9 cellular contexts compared by ENCODE assay signal in genomic region chr17:75830168-75831031, GRCh38. TPM values are rescaled to one million over a fixed set of nuclear protein-coding genes. Genes with fewer than 3 reads are reported as not detected.
DNase-seq lines count a peak whose midpoint lies in the region; ATAC-seq and TF ChIP-seq lines count a peak whose summit lies in the region.
"Had no signal": no experiment of that assay in that cellular context is flagged by ENCODE, and none has a peak within 500 bp of the region (broad histone marks: within the 10 kb centered on the region; RNA-seq: fewer than 3 reads in every experiment).

No MANE protein-coding gene starts in this region.

- H3K36me3 Mint-ChIP-seq in CD4-positive, CD25-positive, alpha-beta regulatory T cell: peaks cover 13% of the 10 kb centered on the region

- no peaks in the 10 kb centered on the region for H3K9me3 Mint-ChIP-seq in CD4-positive, CD25-positive, alpha-beta regulatory T cell

- no peak overlapping the region for H2AFZ ChIP-seq in mesenchymal stem cell (ENCODE audit: low read depth, low read length)

- H3K79me1 ChIP-seq in mesenchymal stem cell (replicated peaks; ENCODE audit: low read length, poor library complexity, severe bottlenecking): no peaks in the 10 kb centered on the region

- no peak overlapping the region for H3K4me2 ChIP-seq in mesenchymal stem cell (ENCODE audit: low read length, poor library complexity, severe bottlenecking)

- no peaks in the 10 kb centered on the region for H3K9me3 ChIP-seq in CD4-positive, CD25-positive, alpha-beta regulatory T cell (ENCODE audit: control insufficient read depth in 2 of 2, low read length in 2 of 2)
- no peaks in the 10 kb centered on the region for H3K9me3 ChIP-seq in ascending aorta
- H3K9me3 ChIP-seq in mesenchymal stem cell (ENCODE audit: control insufficient read depth, low read length): no peaks in the 10 kb centered on the region
- H3K9me3 ChIP-seq: HAP-1 had no signal

- peaks cover 50% of the 10 kb centered on the region for H3K36me3 ChIP-seq in CD4-positive, CD25-positive, alpha-beta regulatory T cell (ENCODE audit: control insufficient read depth, insufficient read depth, low read length)
- H3K36me3 ChIP-seq in ascending aorta: peaks cover 21 to 33% of the 10 kb centered on the region in 2 donors
- H3K36me3 ChIP-seq in mesenchymal stem cell (ENCODE audit: control insufficient read depth in 1 of 2, insufficient read depth in 2 of 2, low read depth in 1 of 2, low read length in 2 of 2): peaks cover 6 to 32% of the 10 kb centered on the region in 2 experiments
- H3K36me3 ChIP-seq: HAP-1 had no signal

- H3K4ac ChIP-seq in mesenchymal stem cell (ENCODE audit: low read depth in 1 of 2, low read length in 2 of 2): no peak overlapping the region

- peak overlapping the region; percentile 5 for H3K27ac ChIP-seq in CD4-positive, CD25-positive, alpha-beta regulatory T cell (ENCODE audit: insufficient read depth, low read length, poor library complexity, severe bottlenecking)
- H3K27ac ChIP-seq in ascending aorta (no peak overlapping the region), mesenchymal stem cell (ENCODE audit: low read length, poor library complexity, severe bottlenecking) (no peak overlapping the region)

- no peak overlapping the region for H3K9ac ChIP-seq in mesenchymal stem cell (ENCODE audit: low read length)

- ATAC-seq in CD4-positive, CD25-positive, alpha-beta regulatory T cell (ENCODE audit: low read depth in 2 of 2): no peak

- H2BK15ac ChIP-seq in mesenchymal stem cell (ENCODE audit: low read depth, poor library complexity, severe bottlenecking): no peak overlapping the region

- H2BK5ac ChIP-seq in mesenchymal stem cell (ENCODE audit: low read depth, low read length, poor library complexity, severe bottlenecking): no peak overlapping the region

- H2BK12ac ChIP-seq in mesenchymal stem cell (ENCODE audit: low read length in 2 of 2): no peak overlapping the region

- peak; percentile 68 for TF ChIP-seq CTCF in LNCAP (IDR thresholded peaks at IDR 0.05)
- peak in 2 of 3 experiments; percentile 23 to 42 for TF ChIP-seq CTCF in ascending aorta (IDR thresholded peaks at IDR 0.05)

- H3K4me1 Mint-ChIP-seq in CD4-positive, CD25-positive, alpha-beta regulatory T cell: peaks cover 4 to 47% (median 23%) of the 10 kb centered on the region in 4 donors

- H3K4me1 ChIP-seq in CD4-positive, CD25-positive, alpha-beta regulatory T cell (ENCODE audit: control insufficient read depth, insufficient read depth, low read length, poor library complexity, severe bottlenecking): peaks cover 44% of the 10 kb centered on the region
- H3K4me1 ChIP-seq in ascending aorta: peaks cover 11 to 13% of the 10 kb centered on the region in 2 donors
- peaks cover 29% of the 10 kb centered on the region for H3K4me1 ChIP-seq in mesenchymal stem cell (ENCODE audit: control insufficient read depth, insufficient read depth, low read depth, low read length)
- H3K4me1 ChIP-seq: HAP-1 had no signal

- peak overlapping the region; percentile 22 for H4K8ac ChIP-seq in mesenchymal stem cell (ENCODE audit: low read length)

- peak overlapping the region in 2 of 3 donors; percentile 20 to 32 for H3K27ac Mint-ChIP-seq in CD4-positive, CD25-positive, alpha-beta regulatory T cell

- H3K4me3 Mint-ChIP-seq in CD4-positive, CD25-positive, alpha-beta regulatory T cell: no peak overlapping the region

- no peak overlapping the region for H3K18ac ChIP-seq in mesenchymal stem cell (ENCODE audit: low read depth in 1 of 2, low read length in 2 of 2)

- H4K91ac ChIP-seq in mesenchymal stem cell (ENCODE audit: low read length): peak overlapping the region; percentile 34

- H2BK120ac ChIP-seq in mesenchymal stem cell (ENCODE audit: low read depth, low read length): no peak overlapping the region

- 75% methylated on average over 26 of the region's 26 CpGs for whole genome bisulfite sequencing in mesenchymal stem cell

- H3K27me3 ChIP-seq in CD4-positive, CD25-positive, alpha-beta regulatory T cell (ENCODE audit: control insufficient read depth, insufficient read depth, low read length): no peaks in the 10 kb centered on the region
- H3K27me3 ChIP-seq in ascending aorta (no peaks in the 10 kb centered on the region), mesenchymal stem cell (ENCODE audit: control insufficient read depth in 1 of 2, insufficient read depth in 1 of 2, low read length in 2 of 2) (no peaks in the 10 kb centered on the region)

- H3K4me3 ChIP-seq in CD4-positive, CD25-positive, alpha-beta regulatory T cell (ENCODE audit: low read depth, low read length): no peak overlapping the region
- no peak overlapping the region for H3K4me3 ChIP-seq in ascending aorta
- H3K4me3 ChIP-seq in mesenchymal stem cell (ENCODE audit: insufficient read depth in 1 of 2, low read depth in 1 of 2, low read length in 2 of 2): no peak overlapping the region
- H3K4me3 ChIP-seq: HAP-1 had no signal

- in situ Hi-C loops in KBM-7 (cut with MboI; ENCODE audit: low pct_unique_long_range_greater_than_20kb, low sequenced_read_pairs): no loop called here

- no peak overlapping the region for H2AK5ac ChIP-seq in mesenchymal stem cell (ENCODE audit: low read length, severe bottlenecking)

- H3K27me3 Mint-ChIP-seq in CD4-positive, CD25-positive, alpha-beta regulatory T cell: no peaks in the 10 kb centered on the region

- intact Hi-C loops in ascending aorta (cut with DNase I): no loop called here

- peak overlapping the region in 1 of 2 experiments; percentile 18 for H3K14ac ChIP-seq in mesenchymal stem cell (ENCODE audit: low read length in 2 of 2)

- no peak overlapping the region for H3K23ac ChIP-seq in mesenchymal stem cell (ENCODE audit: low read length in 2 of 2)

- peak in 1 of 3 donors; percentile 26 for DNase-seq in CD4-positive, CD25-positive, alpha-beta regulatory T cell
- DNase-seq in ascending aorta (ENCODE audit: low spot score in 2 of 2) (no peak), mesenchymal stem cell (no peak), kidney tubule cell (ENCODE audit: low spot score) (no peak), NCI-H510A (lab: John Stamatoyannopoulos, UW) (no peak), NCI-H2081 treated with DMSO at 0.1 percent for 48 hours (lab: John Stamatoyannopoulos, UW) (no peak), KBM-7 (no peak)

RNA-seq across cellular contexts. Expression of gene UNC13D, which starts 13.8 kb away (rescaled TPM):
- total RNA-seq in CD4-positive, CD25-positive, alpha-beta regulatory T cell: 149 TPM
- polyA plus RNA-seq in CD4-positive, CD25-positive, alpha-beta regulatory T cell: 10 to 100 TPM; 41.6 to 51.7 (median 45.0) TPM
- 33.1 TPM for total RNA-seq in ascending aorta
- polyA plus RNA-seq in mesenchymal stem cell (2013, experiment 1 of 2): 1.1 TPM
- polyA plus RNA-seq in mesenchymal stem cell (2013, experiment 2 of 2): 0.49 TPM

RNA-seq across cellular contexts. Expression of gene WBP2, which starts 24.7 kb away (rescaled TPM):
- total RNA-seq in CD4-positive, CD25-positive, alpha-beta regulatory T cell: 118 TPM
- polyA plus RNA-seq in CD4-positive, CD25-positive, alpha-beta regulatory T cell: 100 to 1,000 TPM in 1 of 4 donors, 10 to 100 TPM in 3; 77.7 to 112 (median 91.2) TPM
- total RNA-seq in ascending aorta: 50.7 TPM
- polyA plus RNA-seq in mesenchymal stem cell (2013, experiment 1 of 2): 173 TPM
- polyA plus RNA-seq in mesenchymal stem cell (2013, experiment 2 of 2): 171 TPM

RNA-seq across cellular contexts. Expression of gene UNK, which starts 45.8 kb away (rescaled TPM):
- total RNA-seq in CD4-positive, CD25-positive, alpha-beta regulatory T cell: 33.9 TPM
- polyA plus RNA-seq in CD4-positive, CD25-positive, alpha-beta regulatory T cell: 10 to 100 TPM; 15.3 to 24.5 (median 23.0) TPM
- 73.9 TPM for total RNA-seq in ascending aorta
- 16.2 TPM for polyA plus RNA-seq in mesenchymal stem cell (2013, experiment 1 of 2)
- 14.8 TPM for polyA plus RNA-seq in mesenchymal stem cell (2013, experiment 2 of 2)

RNA-seq across cellular contexts. Expression of gene TRIM47, which starts 48.0 kb away (rescaled TPM):
- 3.6 TPM for total RNA-seq in CD4-positive, CD25-positive, alpha-beta regulatory T cell
- polyA plus RNA-seq in CD4-positive, CD25-positive, alpha-beta regulatory T cell: 10 to 100 TPM in 3 of 4 donors, 1 to 10 TPM in 1; 8.7 to 16.6 (median 15.8) TPM
- 132 TPM for total RNA-seq in ascending aorta
- 42.8 TPM for polyA plus RNA-seq in mesenchymal stem cell (2013, experiment 1 of 2)
- 46.1 TPM for polyA plus RNA-seq in mesenchymal stem cell (2013, experiment 2 of 2)
